ENCODE assay signal across 14 cellular contexts in the genomic region with DNA sequence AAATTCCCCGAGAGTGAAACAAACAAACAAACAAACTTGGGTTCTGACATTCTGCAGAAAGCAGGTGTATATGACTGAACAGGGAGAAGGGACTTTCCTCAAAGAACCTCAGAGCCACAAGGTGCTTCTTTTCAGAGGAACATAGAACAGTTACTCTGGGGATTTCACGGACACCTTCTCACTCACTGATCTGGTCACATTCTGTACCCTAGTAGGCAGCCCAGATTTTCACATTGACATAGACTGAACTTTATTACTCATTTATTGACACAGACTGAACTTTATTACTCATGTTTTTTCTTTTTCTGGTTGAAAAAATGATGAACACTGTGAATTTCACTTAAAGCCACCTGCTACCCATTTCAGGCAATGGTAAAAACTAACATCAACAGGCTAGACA.
DNase-seq lines count a peak whose midpoint lies in the region; ATAC-seq and TF ChIP-seq lines count a peak whose summit lies in the region.
"Had no signal": no experiment of that assay in that cellular context is flagged by ENCODE, and none has a peak within 500 bp of the region (broad histone marks: within the 10 kb centered on the region; RNA-seq: fewer than 3 reads in every experiment).

No MANE protein-coding gene starts in this region.

- intact Hi-C loops in colonic mucosa (cut with DNase I): no loop called here

- no peak for TF ChIP-seq CTCF in colonic mucosa (IDR thresholded peaks at IDR 0.05)

- no peaks in the 10 kb centered on the region for H3K36me3 ChIP-seq in colonic mucosa
- H3K36me3 ChIP-seq: left ventricle myocardium inferior had no signal

- no peaks in the 10 kb centered on the region for H3K4me1 ChIP-seq in colonic mucosa
- H3K4me1 ChIP-seq: left ventricle myocardium inferior, testis had no signal

- no peak for DNase-seq in activated effector memory CD4-positive, alpha-beta T cell treated with Interleukin-2 at 50 U/mL for 16 hours
- DNase-seq in colonic mucosa (no peak), NCI-H345 (lab: John Stamatoyannopoulos, UW) (no peak), DMS53 treated with DMSO at 0.1 percent for 48 hours (lab: John Stamatoyannopoulos, UW; ENCODE audit: unreplicated experiment) (no peak)
- DNase-seq: CD4-positive, alpha-beta T cell; foreskin melanocyte; left ventricle myocardium inferior; NCI-H187; stimulated activated CD4-positive, alpha-beta T cell treated with anti-CD3 and anti-CD28 coated beads, Interleukin-2, amount 100 ng/mL, for 48 hours; testis had no signal

- no peak overlapping the region for H3K27ac ChIP-seq in colonic mucosa
- H3K27ac ChIP-seq: left ventricle myocardium inferior, testis had no signal

- H3K9ac ChIP-seq in colonic mucosa (ENCODE audit: low read depth in 2 of 2, low read length in 2 of 2): no peak overlapping the region

- no peaks in the 10 kb centered on the region for H3K9me3 ChIP-seq in colonic mucosa
- H3K9me3 ChIP-seq: left ventricle myocardium inferior, testis had no signal

- H3K27me3 ChIP-seq in colonic mucosa: no peaks in the 10 kb centered on the region
- H3K27me3 ChIP-seq: testis had no signal

- ATAC-seq in GM18519 (IDR thresholded peaks at IDR 0.05; ENCODE audit: low FRiP score, unreplicated experiment): peak; percentile 95
- peak; percentile 96 for ATAC-seq in GM19467 (IDR thresholded peaks at IDR 0.05; ENCODE audit: unreplicated experiment)
- ATAC-seq in HG02938 (IDR thresholded peaks at IDR 0.05; ENCODE audit: unreplicated experiment): peak; percentile 96
- ATAC-seq in HG03571 (IDR thresholded peaks at IDR 0.05; ENCODE audit: unreplicated experiment): peak; percentile 98

- no peak overlapping the region for H3K4me3 ChIP-seq in colonic mucosa
- H3K4me3 ChIP-seq: left ventricle myocardium inferior, testis had no signal
